Comparison of ENCODE assay signal across 25 cellular contexts in the genomic region with DNA sequence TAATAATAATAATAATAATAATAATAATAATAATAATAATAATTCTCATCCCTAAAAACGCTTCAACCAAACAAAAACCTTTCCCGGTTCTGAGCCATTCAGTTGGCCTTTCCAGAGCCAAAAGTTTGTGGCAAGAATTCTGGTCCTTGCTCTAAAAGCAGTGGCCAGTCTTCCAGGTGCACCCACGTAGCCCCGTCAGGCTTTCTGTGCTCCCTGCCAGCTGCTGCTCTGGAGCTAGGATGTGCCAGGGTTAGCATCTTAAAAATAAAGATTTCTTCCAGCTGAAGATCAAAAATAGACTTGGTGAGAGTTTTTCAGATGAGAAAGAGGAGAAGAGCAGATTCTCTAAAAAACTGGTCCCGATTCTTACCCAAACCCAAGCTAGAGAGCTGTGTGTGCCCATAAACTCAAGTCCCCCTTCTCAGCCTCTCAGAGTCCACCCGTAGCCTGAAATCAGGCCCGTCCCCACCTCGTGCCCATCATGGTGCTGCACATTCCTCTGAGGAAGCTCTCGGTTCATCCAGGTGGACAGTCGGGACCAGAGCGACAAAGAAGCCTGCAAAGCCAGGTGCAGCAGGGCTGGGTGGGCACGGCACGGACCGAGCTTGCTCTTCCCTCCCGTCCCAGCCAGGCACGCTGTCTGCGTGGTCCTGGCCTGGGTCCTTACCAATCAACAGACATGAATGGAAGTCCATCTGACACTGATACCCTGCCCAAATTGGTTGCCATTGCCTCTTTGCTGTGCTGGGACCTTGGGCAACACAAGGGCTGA.
"Had no signal": no experiment of that assay in that cellular context is flagged by ENCODE, and none has a peak within 500 bp of the region (broad histone marks: within the 10 kb centered on the region; RNA-seq: fewer than 3 reads in every experiment).

No MANE protein-coding gene starts in this region.

- H3K4me3 Mint-ChIP-seq: activated CD8-positive, alpha-beta T cell treated with anti-CD3 and anti-CD28 coated beads, Interleukin-2, amount 10 ng/mL, durations not matched to agents 7 days and 5 days; activated naive CD8-positive, alpha-beta T cell treated with anti-CD3 and anti-CD28 coated beads, Interleukin-2, amount 10 ng/mL, durations not matched to agents 7 days and 5 days; activated T-cell treated with anti-CD3 and anti-CD28 coated beads, Interleukin-2, amount 50 U/mL, for 24 hours; activated T-helper 17 cell treated with anti-CD3 and anti-CD28 coated beads, Interleukin-2, amount 50 U/mL, for 72 hours; immature natural killer cell; stimulated activated naive CD8-positive, alpha-beta T cell treated with anti-CD3 and anti-CD28 coated beads, Interleukin-15, amount 100 ng/mL, for 72 hours; T-cell; T-helper 2 cell treated with Interferon-gamma antibody and Interleukin-4, amounts not matched to agents 5 μg/mL and 100 μg/mL, for 36 hours had no signal

- ATAC-seq: activated T-helper 17 cell treated with anti-CD3 and anti-CD28 coated beads, Interleukin-2, amount 50 U/mL, for 72 hours; foreskin keratinocyte; left lobe of liver; lower lobe of right lung; naive thymus-derived CD8-positive, alpha-beta T cell; stimulated activated naive CD8-positive, alpha-beta T cell treated with anti-CD3 and anti-CD28 coated beads, Interleukin-15, amount 100 ng/mL, for 72 hours had no signal

- H3K9me3 Mint-ChIP-seq: activated naive CD8-positive, alpha-beta T cell treated with anti-CD3 and anti-CD28 coated beads, Interleukin-2, amount 10 ng/mL, durations not matched to agents 7 days and 5 days; activated T-cell treated with anti-CD3 and anti-CD28 coated beads, Interleukin-2, amount 50 U/mL, for 24 hours; activated T-helper 17 cell treated with anti-CD3 and anti-CD28 coated beads, Interleukin-2, amount 50 U/mL, for 72 hours; immature natural killer cell; naive thymus-derived CD8-positive, alpha-beta T cell; stimulated activated naive CD8-positive, alpha-beta T cell treated with anti-CD3 and anti-CD28 coated beads, Interleukin-15, amount 100 ng/mL, for 72 hours; T-cell; T-helper 2 cell treated with Interferon-gamma antibody and Interleukin-4, amounts not matched to agents 5 μg/mL and 100 μg/mL, for 36 hours had no signal

- H3K4me3 ChIP-seq: lower lobe of right lung, ovary, prostate gland, testis, upper lobe of left lung had no signal

- H3K27me3 Mint-ChIP-seq: activated naive CD8-positive, alpha-beta T cell treated with anti-CD3 and anti-CD28 coated beads, Interleukin-2, amount 10 ng/mL, durations not matched to agents 7 days and 5 days; activated T-cell treated with anti-CD3 and anti-CD28 coated beads, Interleukin-2, amount 50 U/mL, for 24 hours; naive thymus-derived CD8-positive, alpha-beta T cell; stimulated activated naive CD8-positive, alpha-beta T cell treated with anti-CD3 and anti-CD28 coated beads, Interleukin-15, amount 100 ng/mL, for 72 hours; T-cell had no signal

- DNase-seq: activated CD4-positive, alpha-beta T cell treated with anti-CD3 and anti-CD28 coated beads, Interleukin-2, amount 50 U/mL, for 1 hour; activated CD4-positive, CD25-positive, alpha-beta regulatory T cell treated with anti-CD3 and anti-CD28 coated beads, Interleukin-2, amount 50 U/mL, for 72 hours; activated CD8-positive, alpha-beta T cell treated with anti-CD3 and anti-CD28 coated beads, Interleukin-2, amount 10 ng/mL, durations not matched to agents 7 days and 5 days; activated naive CD4-positive, alpha-beta T cell; activated naive CD8-positive, alpha-beta T cell treated with anti-CD3 and anti-CD28 coated beads, Interleukin-2, amount 10 ng/mL, durations not matched to agents 7 days and 5 days; activated T-cell treated with anti-CD3 and anti-CD28 coated beads, Interleukin-2, amount 50 U/mL, for 24 hours; amniotic stem cell; dermis blood vessel endothelial cell; effector memory CD4-positive, alpha-beta T cell; foreskin keratinocyte; immature natural killer cell; lower lobe of right lung; mesendoderm; naive thymus-derived CD8-positive, alpha-beta T cell; stimulated activated CD4-positive, alpha-beta T cell treated with anti-CD3 and anti-CD28 coated beads, Interleukin-4, amount 100 ng/mL, for 24 hours; stimulated activated naive CD8-positive, alpha-beta T cell treated with anti-CD3 and anti-CD28 coated beads, Interleukin-15, amount 100 ng/mL, for 72 hours; T-cell; testis had no signal

- H3K27ac Mint-ChIP-seq: activated CD8-positive, alpha-beta T cell treated with anti-CD3 and anti-CD28 coated beads, Interleukin-2, amount 10 ng/mL, durations not matched to agents 7 days and 5 days; activated T-cell treated with anti-CD3 and anti-CD28 coated beads, Interleukin-2, amount 50 U/mL, for 24 hours; immature natural killer cell; T-cell; T-helper 2 cell treated with Interferon-gamma antibody and Interleukin-4, amounts not matched to agents 5 μg/mL and 100 μg/mL, for 36 hours had no signal

- H3K4me1 Mint-ChIP-seq: activated T-helper 17 cell treated with anti-CD3 and anti-CD28 coated beads, Interleukin-2, amount 50 U/mL, for 72 hours; immature natural killer cell had no signal

- H3K27me3 ChIP-seq: foreskin keratinocyte, ovary, testis, upper lobe of left lung had no signal

- H3K36me3 Mint-ChIP-seq: activated naive CD8-positive, alpha-beta T cell treated with anti-CD3 and anti-CD28 coated beads, Interleukin-2, amount 10 ng/mL, durations not matched to agents 7 days and 5 days; immature natural killer cell; naive thymus-derived CD8-positive, alpha-beta T cell; T-cell had no signal

- H3K27ac ChIP-seq: foreskin keratinocyte, prostate gland, testis, VCaP had no signal
